8 cellular contexts compared by ENCODE assay signal in the genomic region with DNA sequence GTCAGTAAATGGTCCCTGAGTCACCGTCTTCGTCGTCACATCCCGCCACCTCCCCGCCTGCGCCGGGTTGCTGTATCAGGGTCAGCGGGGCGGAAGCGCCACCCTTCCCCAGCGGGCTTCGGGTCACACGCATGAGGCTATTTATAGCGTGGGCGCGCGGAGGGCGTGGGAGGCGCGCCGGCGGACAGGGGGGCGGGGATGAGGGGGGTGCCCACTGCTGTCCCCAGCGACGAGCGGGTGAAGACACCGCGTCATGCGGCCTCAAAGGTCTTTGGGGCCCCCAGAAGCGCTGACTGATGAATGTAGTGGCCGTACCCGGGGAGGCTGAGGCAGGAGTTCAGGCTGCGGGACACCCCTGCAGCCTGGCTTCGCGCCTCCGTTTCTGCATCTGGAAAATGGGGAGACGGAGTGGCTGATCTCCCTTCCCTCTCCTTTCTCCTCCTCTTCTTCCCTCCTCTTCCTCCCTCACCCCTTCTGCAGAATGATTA. TPM values are rescaled to one million over a fixed set of nuclear protein-coding genes. Genes with fewer than 3 reads are reported as not detected.
DNase-seq lines count a peak whose midpoint lies in the region; ATAC-seq and TF ChIP-seq lines count a peak whose summit lies in the region.

No MANE protein-coding gene starts in this region.

- intact Hi-C loops in CD4-positive, alpha-beta memory T cell (cut with micrococcal nuclease) = no loop called here
- intact Hi-C loops in dorsolateral prefrontal cortex (cut with DNase I) = no loop called here

- H3K4me3 ChIP-seq in CD4-positive, alpha-beta memory T cell (ENCODE audit: low read length in 2 of 2) = no peak overlapping the region
- peak overlapping the region in 57 of 59 donors; percentile 5 to 63 (median 43) for H3K4me3 ChIP-seq in dorsolateral prefrontal cortex

- H3K27ac Mint-ChIP-seq in CD4-positive, alpha-beta memory T cell = peak overlapping the region in 2 of 7 donors; percentile 31 to 59

- peak; percentile 57 for ATAC-seq in HG03196 (IDR thresholded peaks at IDR 0.05; ENCODE audit: unreplicated experiment)
- ATAC-seq in HG03097 (IDR thresholded peaks at IDR 0.05; ENCODE audit: low FRiP score, unreplicated experiment) = no peak

- CTCF ChIA-PET in CD4-positive, alpha-beta memory T cell (lab: Charles Lee; ENCODE audit: partially characterized antibody) = no interaction called here

- POLR2A ChIA-PET in CD4-positive, alpha-beta memory T cell (lab: Charles Lee; ENCODE audit: partially characterized antibody) = no interaction called here

- H3K9me3 Mint-ChIP-seq in CD4-positive, alpha-beta memory T cell = peaks cover 0 to 2% (median 0%) of the 10 kb centered on the region in 8 donors

- TF ChIP-seq CTCF in dorsolateral prefrontal cortex (IDR thresholded peaks at IDR 0.05 in 54 of 56, conservative IDR thresholded peaks at IDR 0.05 in 2 of 56; ENCODE audit: low read depth in 1 of 56, partially characterized antibody in 56 of 56) = no peak

- H3K27ac ChIP-seq in CD4-positive, alpha-beta memory T cell (ENCODE audit: low read depth, low read length) = no peak overlapping the region
- peak overlapping the region in 56 of 59 donors; percentile 11 to 89 (median 74) for H3K27ac ChIP-seq in dorsolateral prefrontal cortex

- peaks cover 3 to 12% (median 8%) of the 10 kb centered on the region in 4 donors for H3K4me1 Mint-ChIP-seq in CD4-positive, alpha-beta memory T cell

- no peaks in the 10 kb centered on the region for H3K9me3 ChIP-seq in CD4-positive, alpha-beta memory T cell (ENCODE audit: control insufficient read depth in 1 of 2, low read length in 2 of 2)

- peaks cover 11% of the 10 kb centered on the region for H3K27me3 ChIP-seq in CD4-positive, alpha-beta memory T cell (ENCODE audit: insufficient read depth, low read length)
- H3K27me3 ChIP-seq in dorsolateral prefrontal cortex = peaks cover 0 to 31% (median 0%) of the 10 kb centered on the region in 45 donors

- no peaks in the 10 kb centered on the region for H3K36me3 Mint-ChIP-seq in CD4-positive, alpha-beta memory T cell

- no peaks in the 10 kb centered on the region for H3K36me3 ChIP-seq in CD4-positive, alpha-beta memory T cell (ENCODE audit: insufficient read depth, low read length)

- peaks cover 5% of the 10 kb centered on the region for H3K4me1 ChIP-seq in CD4-positive, alpha-beta memory T cell (ENCODE audit: insufficient read depth, low read length)

- DNase-seq in CD4-positive, alpha-beta memory T cell = peak in 3 of 5 donors; percentile 17 to 47 (median 24)
- DNase-seq in activated CD4-positive, CD25-positive, alpha-beta regulatory T cell treated with anti-CD3 and anti-CD28 coated beads, Interleukin-2, amount 50 U/mL, for 72 hours = peak; percentile 66
- DNase-seq in dorsolateral prefrontal cortex = peak in 6 of 10 donors; percentile 61 to 80 (median 72)
- peak; percentile 23 for DNase-seq in medulla oblongata (ENCODE audit: extremely low spot score)
- peak; percentile 31 for DNase-seq in stimulated activated CD8-positive, alpha-beta memory T cell treated with anti-CD3 and anti-CD28 coated beads, Interleukin-7, amount 100 ng/mL, for 24 hours (ENCODE audit: low read depth)
- DNase-seq in NCI-H226 = no peak

- H3K27me3 Mint-ChIP-seq in CD4-positive, alpha-beta memory T cell = peaks cover 38 to 56% of the 10 kb centered on the region in 2 donors

- peak overlapping the region in 4 of 8 donors; percentile 25 to 59 (median 52) for H3K4me3 Mint-ChIP-seq in CD4-positive, alpha-beta memory T cell

RNA-seq across cellular contexts. Expression of gene UNC13A, which starts 7.9 kb away (rescaled TPM):
- total RNA-seq in CD4-positive, alpha-beta memory T cell = under 1 TPM; 0.06 to 0.09 TPM
- polyA plus RNA-seq in CD4-positive, alpha-beta memory T cell = not detected
- 100 to 1,000 TPM in 114 of 120 experiments, 10 to 100 TPM in 6; 49.4 to 256 (median 166) TPM for total RNA-seq in dorsolateral prefrontal cortex

RNA-seq across cellular contexts. Expression of gene MAP1S, which starts 39.0 kb away (rescaled TPM):
- 10 to 100 TPM; 59.1 to 64.9 TPM for total RNA-seq in CD4-positive, alpha-beta memory T cell
- polyA plus RNA-seq in CD4-positive, alpha-beta memory T cell = 10 to 100 TPM in 1 of 2 donors, 1 to 10 TPM in 1; 8.2 to 48.9 TPM
- 100 to 1,000 TPM in 116 of 120 experiments, 10 to 100 TPM in 4; 88.0 to 219 (median 156) TPM for total RNA-seq in dorsolateral prefrontal cortex

Comparison
In these comparisons a context has a peak if more than half of its experiments do, and no peak if none do; other contexts are left out.
1. H3K4me3 ChIP-seq: peak in dorsolateral prefrontal cortex (57 of 59); none in CD4-positive, alpha-beta memory T cell (0 of 2).
2. RNA of gene UNC13A, which starts 7.9 kb away (total RNA-seq): 49.4 to 256 TPM in dorsolateral prefrontal cortex; 0.06 to 0.09 TPM in CD4-positive, alpha-beta memory T cell; every median in the first group is over 10 times any median in the second.